In the genomic region with DNA sequence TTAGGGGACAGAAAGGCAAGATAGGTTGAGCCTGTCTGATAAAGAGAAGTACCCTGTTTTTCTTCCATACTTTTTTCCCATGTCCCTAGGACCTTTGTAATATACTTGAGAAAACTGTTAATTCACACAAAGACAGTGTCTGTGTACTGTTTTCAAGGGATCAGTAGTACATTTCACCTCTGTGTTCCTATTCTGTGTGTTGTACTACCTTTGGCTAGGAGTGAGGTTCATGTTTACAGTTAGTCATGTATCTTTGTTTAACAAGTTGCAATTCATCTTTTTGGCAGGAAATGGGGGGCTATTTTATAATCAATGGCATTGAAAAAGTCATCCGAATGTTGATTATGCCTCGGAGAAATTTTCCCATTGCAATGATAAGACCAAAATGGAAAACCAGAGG, we compare ENCODE assay signal across 5 cellular contexts.
"Had no signal": no experiment of that assay in that cellular context is flagged by ENCODE, and none has a peak within 500 bp of the region (broad histone marks: within the 10 kb centered on the region; RNA-seq: fewer than 3 reads in every experiment).

No MANE protein-coding gene starts in this region.

- H3K9me3 Mint-ChIP-seq: GM23338, H9, IgD-negative memory B cell had no signal

- H3K4me3 Mint-ChIP-seq: GM23338, H9, IgD-negative memory B cell had no signal

- H3K4me3 ChIP-seq: GM23338 had no signal

- H3K4me1 Mint-ChIP-seq: GM23338 had no signal

- H3K27ac Mint-ChIP-seq: GM23338, IgD-negative memory B cell had no signal

- H3K27me3 Mint-ChIP-seq: IgD-negative memory B cell had no signal

- ATAC-seq: GM23338 had no signal

- DNase-seq: H9, HCEC 1CT, KBM-7 had no signal
